15 cellular contexts compared by ENCODE assay signal in the genomic region with DNA sequence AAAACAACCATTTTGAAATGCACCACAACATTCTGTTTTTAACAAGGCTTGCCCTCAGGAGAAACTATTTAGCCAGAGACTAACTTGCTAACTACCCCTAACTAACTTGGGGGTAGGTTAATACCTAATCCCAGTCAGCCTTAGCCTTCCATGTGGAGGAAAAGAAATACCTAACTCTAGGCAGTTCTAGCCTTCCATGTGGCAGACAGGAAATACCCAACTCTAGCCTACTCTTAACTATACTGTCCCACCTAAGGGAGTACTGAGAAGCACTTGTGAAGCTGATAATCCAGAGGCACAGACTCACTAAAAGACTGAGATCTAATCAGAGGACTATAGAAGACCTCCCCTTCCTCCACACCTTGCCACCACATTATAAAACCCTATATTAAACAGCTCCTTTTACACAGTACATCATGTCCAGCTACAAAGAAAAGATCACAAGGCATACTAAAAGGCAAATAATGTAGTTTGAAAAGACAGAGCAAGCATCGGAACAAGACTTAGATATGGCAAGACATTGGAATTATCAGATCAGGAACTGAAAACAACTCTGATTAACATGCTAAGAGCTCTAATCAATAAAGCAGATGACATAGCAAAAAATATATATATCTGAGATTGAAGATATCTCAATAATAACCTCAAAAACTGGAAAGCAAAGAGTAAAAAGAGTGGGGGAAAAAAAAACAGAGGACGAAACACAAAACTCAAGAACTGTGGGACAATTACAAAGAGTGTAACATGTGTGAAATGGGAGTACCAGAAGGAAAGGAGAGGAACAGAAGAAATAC. TPM values are rescaled to one million over a fixed set of nuclear protein-coding genes. Genes with fewer than 3 reads are reported as not detected.
A peak's percentile ranks its signal among the peaks of the same experiment; 100 is the strongest.
DNase-seq lines count a peak whose midpoint lies in the region; ATAC-seq, FAIRE-seq and TF ChIP-seq lines count a peak whose summit lies in the region.
"Had no signal": no experiment of that assay in that cellular context is flagged by ENCODE, and none has a peak within 500 bp of the region (broad histone marks: within the 10 kb centered on the region; RNA-seq: fewer than 3 reads in every experiment).

No MANE protein-coding gene starts in this region.

- peak overlapping the region; percentile 37; the same call in 2 of the 3 replicates for H3K27ac ChIP-seq in K562 (ENCODE audit: extremely low read depth, low read depth, low read length)
- H3K27ac ChIP-seq: heart left ventricle, SK-N-MC, thyroid gland, WERI-Rb-1 had no signal

- CTCF ChIA-PET in K562 (lab: Yijun Ruan, JAX; ENCODE audit: low intra/inter-chr PET ratio): no interaction called here
- CTCF ChIA-PET in activated CD8-positive, alpha-beta memory T cell treated with anti-CD3 and anti-CD28 coated beads, Interleukin-2, amount 10 ng/mL, durations not matched to agents 7 days and 5 days (lab: Charles Lee): no interaction called here

- H3K36me3 Mint-ChIP-seq in natural killer cell: no peaks in the 10 kb centered on the region
- peaks cover 34% of the 10 kb centered on the region for H3K36me3 Mint-ChIP-seq in activated CD8-positive, alpha-beta memory T cell treated with anti-CD3 and anti-CD28 coated beads, Interleukin-2, amount 10 ng/mL, durations not matched to agents 7 days and 5 days

- H3K27ac Mint-ChIP-seq in natural killer cell: peak overlapping the region; percentile 53 to 57
- H3K27ac Mint-ChIP-seq in activated CD8-positive, alpha-beta memory T cell treated with anti-CD3 and anti-CD28 coated beads, Interleukin-2, amount 10 ng/mL, durations not matched to agents 7 days and 5 days: no peak overlapping the region

- FAIRE-seq in GM18507 (lab: Jason Lieb, UNC) (peak; percentile 60), K562 (lab: Jason Lieb, UNC) (no peak)

- no peaks in the 10 kb centered on the region for H3K9me3 Mint-ChIP-seq in natural killer cell
- H3K9me3 Mint-ChIP-seq in activated CD8-positive, alpha-beta memory T cell treated with anti-CD3 and anti-CD28 coated beads, Interleukin-2, amount 10 ng/mL, durations not matched to agents 7 days and 5 days (ENCODE audit: low read depth): peaks cover 2% of the 10 kb centered on the region

- BruUV-seq in K562 (replicated peaks; lab: Mats Ljungman, UMichigan): no TSS peak

- peaks cover 92 to 95% of the 10 kb centered on the region in 2 donors for H3K4me1 Mint-ChIP-seq in natural killer cell
- peaks cover 57% of the 10 kb centered on the region for H3K4me1 Mint-ChIP-seq in activated CD8-positive, alpha-beta memory T cell treated with anti-CD3 and anti-CD28 coated beads, Interleukin-2, amount 10 ng/mL, durations not matched to agents 7 days and 5 days

- TF ChIP-seq RAD21 in K562 (CRISPR knock-in tag; conservative IDR thresholded peaks at IDR 0.05 in 1 of 2, IDR thresholded peaks at IDR 0.05 in 1 of 2): no peak

- H4K20me1 ChIP-seq in K562 (replicated peaks; ENCODE audit: control insufficient read depth, insufficient read depth, low read length): no peaks in the 10 kb centered on the region

- ATAC-seq in HG02610 (IDR thresholded peaks at IDR 0.05; ENCODE audit: unreplicated experiment) (peak; percentile 52), K562 (peak; percentile 69), natural killer cell (peak; percentile 50 to 63 (median 58)), GM18505 (IDR thresholded peaks at IDR 0.05; ENCODE audit: unreplicated experiment) (no peak)
- no peak for ATAC-seq in activated CD8-positive, alpha-beta memory T cell treated with anti-CD3 and anti-CD28 coated beads, Interleukin-2, amount 10 ng/mL, durations not matched to agents 7 days and 5 days
- ATAC-seq: heart left ventricle had no signal

- H3K27me3 Mint-ChIP-seq in natural killer cell (ENCODE audit: low read depth in 2 of 2): no peaks in the 10 kb centered on the region
- H3K27me3 Mint-ChIP-seq in activated CD8-positive, alpha-beta memory T cell treated with anti-CD3 and anti-CD28 coated beads, Interleukin-2, amount 10 ng/mL, durations not matched to agents 7 days and 5 days: no peaks in the 10 kb centered on the region

- H3K4me3 Mint-ChIP-seq in natural killer cell: peak overlapping the region; percentile 57
- no peak overlapping the region for H3K4me3 Mint-ChIP-seq in activated CD8-positive, alpha-beta memory T cell treated with anti-CD3 and anti-CD28 coated beads, Interleukin-2, amount 10 ng/mL, durations not matched to agents 7 days and 5 days

- H3K4me3 ChIP-seq in K562: no peak overlapping the region
- H3K4me3 ChIP-seq: heart left ventricle, SK-N-MC, thyroid gland had no signal

- peaks cover 77% of the 10 kb centered on the region for H3K79me2 ChIP-seq in K562 (ENCODE audit: control insufficient read depth, insufficient read depth, low read length)

- DNase-seq in GM18507 (ENCODE audit: extremely low spot score, insufficient read length, low read depth) (no peak), K562 (ENCODE audit: extremely low read depth in 1 of 4, low spot score in 3 of 4) (peak in 1 of 4 experiments; percentile 37), natural killer cell (no peak), Ammon's horn (ENCODE audit: low spot score) (no peak)
- no peak for DNase-seq in activated CD8-positive, alpha-beta memory T cell treated with anti-CD3 and anti-CD28 coated beads, Interleukin-2, amount 10 ng/mL, durations not matched to agents 7 days and 5 days
- DNase-seq: C1 segment of cervical spinal cord, heart left ventricle, KBM-7, NCI-H1417, retina, thyroid gland, WERI-Rb-1 had no signal

- H3K27me3 ChIP-seq in K562 (ENCODE audit: control insufficient read depth in 2 of 2, insufficient read depth in 2 of 2, low read length in 2 of 2): no peaks in the 10 kb centered on the region
- H3K27me3 ChIP-seq: heart left ventricle, thyroid gland had no signal

- H3K9ac ChIP-seq in K562 (ENCODE audit: insufficient read depth in 1 of 2, low read depth in 2 of 2, low read length in 2 of 2): no peak overlapping the region; a peak in 1 of 4 replicates

- TF ChIP-seq POLR2A in K562 (conservative IDR thresholded peaks at IDR 0.05) (no peak), GM18505 (IDR thresholded peaks at IDR 0.05; ENCODE audit: borderline replicate concordance, extremely low read depth, insufficient read depth, insufficient read length) (no peak)

- no peaks in the 10 kb centered on the region for H3K9me1 ChIP-seq in K562 (ENCODE audit: control insufficient read depth, insufficient read depth, low read length)

- H3K4me1 ChIP-seq in K562 (replicated peaks in 1 of 2; ENCODE audit: control insufficient read depth in 2 of 2, insufficient read depth in 2 of 2, low read length in 2 of 2): peaks cover 12 to 46% of the 10 kb centered on the region in 2 experiments; a peak in 3 of 5 replicates

- intact Hi-C loops in K562 (cut with micrococcal nuclease) (loop anchor here (5.0 kb wide), 2 partner anchors 49 to 104 kb away; partner anchors contain the start of gene OCIAD1), natural killer cell (cut with micrococcal nuclease) (loop anchor here (10.0 kb wide), 1 partner anchor 47 kb away; no protein-coding TSS in a partner anchor)

- TF ChIP-seq CTCF in K562 (IDR thresholded peaks at IDR 0.05 in 2 of 3, conservative IDR thresholded peaks at IDR 0.05 in 1 of 3; ENCODE audit: insufficient read depth in 2 of 3, low read depth in 1 of 3, low read length in 3 of 3) (no peak), natural killer cell (IDR thresholded peaks at IDR 0.05) (no peak)

- no peaks in the 10 kb centered on the region for H3K36me3 ChIP-seq in K562 (ENCODE audit: control insufficient read depth, insufficient read depth, low read length)
- H3K36me3 ChIP-seq: heart left ventricle, thyroid gland, WERI-Rb-1 had no signal

- POLR2A ChIA-PET in K562 (lab: Yijun Ruan, JAX): interaction anchor here (0.6 to 1.1 kb wide), 3 partner anchors 21 to 53 kb away, joined by 3 read pairs; partner anchors contain the start of gene FRYL

- no peak for TF ChIP-seq EP300 in K562 (IDR thresholded peaks at IDR 0.05; ENCODE audit: low read length)

- WGBS in K562 (ENCODE audit: insufficient coverage, low coverage, missing lambda C conversion rate): 59% methylated on average over 2 of the region's 2 CpGs

- no peaks in the 10 kb centered on the region for H3K9me3 ChIP-seq in K562 (replicated peaks; ENCODE audit: control insufficient read depth, insufficient read depth, low read depth, low read length)
- H3K9me3 ChIP-seq: heart left ventricle, thyroid gland had no signal

- no peak overlapping the region for H3K4me2 ChIP-seq in K562 (ENCODE audit: insufficient read depth, low read length)

- H2AFZ ChIP-seq in K562 (ENCODE audit: low read depth, low read length): no peak overlapping the region

- in situ Hi-C loops in K562 (cut with MboI): no loop called here

TF ChIP-seq in K562, 482 proteins besides CTCF, POLR2A, EP300 and RAD21 (continues in another document):
- peak; percentile 52 for TF ChIP-seq MAFG (tag; conservative IDR thresholded peaks at IDR 0.05)

RNA-seq across cellular contexts. Expression of gene FRYL, which starts 52.2 kb away (rescaled TPM):
- total RNA-seq in K562 (2011; cell fraction: chromatin; rRNA removed; ENCODE audit: low replicate concordance): 54.3 and 216 TPM in 2 replicates
- total RNA-seq in K562 (2011; cell fraction: nucleolus; rRNA removed): 36.9 and 53.4 TPM in 2 replicates
- 66.0 and 97.4 TPM in 2 replicates for total RNA-seq in K562 (2011; cell fraction: nucleoplasm; rRNA removed)
- 15.9 and 31.6 TPM in 2 replicates for total RNA-seq in K562 (2014; rRNA removed)
- total RNA-seq in K562 (2014; rRNA removed; fragmentation: Illumina TruSeq; extraction: Trizol): 29.3 and 36.9 TPM in 2 replicates
- total RNA-seq in K562 (2015; rRNA removed; fragmentation: Illumina TruSeq; extraction: Trizol): 31.7 and 34.9 TPM in 2 replicates
- 24.1 and 25.8 TPM in 2 replicates for total RNA-seq in K562 (2021)
- 16.0 and 21.7 TPM in 2 replicates for polyA plus RNA-seq in K562 (2011; rRNA removed)
- 4.9 and 8.5 TPM in 2 replicates for polyA plus RNA-seq in K562 (2011; cell fraction: cytosol; rRNA removed)
- polyA plus RNA-seq in K562 (2011; cell fraction: nucleus; rRNA removed): 24.7 and 39.0 TPM in 2 replicates
- polyA plus RNA-seq in K562 (2012): 10.3 and 14.0 TPM in 2 replicates
- polyA plus RNA-seq in K562 (2014; fragmentation: Illumina TruSeq; extraction: Trizol): 11.4 and 13.2 TPM in 2 replicates
- polyA plus RNA-seq in K562 (2014; fragmentation: Nextera tagmentation; extraction: Ambion mirVana): 1 to 10 TPM; 7.2 TPM
- polyA plus RNA-seq in K562 (2014; rRNA removed): 9.3 and 11.5 TPM in 2 replicates
- polyA minus RNA-seq in K562 (2011; rRNA and poly(A)+ RNA removed): 96.4 and 106 TPM in 2 replicates
- 18.9 and 26.7 TPM in 2 replicates for polyA minus RNA-seq in K562 (2011; cell fraction: cytosol; rRNA and poly(A)+ RNA removed)
- 125 and 183 TPM in 2 replicates for polyA minus RNA-seq in K562 (2011; cell fraction: nucleus; rRNA and poly(A)+ RNA removed)
- total RNA-seq in natural killer cell: 100 to 1,000 TPM; 143 to 181 (median 146) TPM
- 10 to 100 TPM; 80.8 to 97.3 TPM for total RNA-seq in activated CD8-positive, alpha-beta memory T cell treated with anti-CD3 and anti-CD28 coated beads, Interleukin-2, amount 10 ng/mL, durations not matched to agents 7 days and 5 days

Comparison
In these comparisons a context has a peak if more than half of its experiments do, and no peak if none do; other contexts are left out.
1. ATAC-seq: peak in HG02610 (single experiment), K562 (single experiment) and natural killer cell (3 of 3); none in activated CD8-positive, alpha-beta memory T cell treated with anti-CD3 and anti-CD28 coated beads, Interleukin-2, amount 10 ng/mL, durations not matched to agents 7 days and 5 days (single experiment) and GM18505 (single experiment).